Comparison of ENCODE assay signal across 20 cellular contexts in the genomic region with DNA sequence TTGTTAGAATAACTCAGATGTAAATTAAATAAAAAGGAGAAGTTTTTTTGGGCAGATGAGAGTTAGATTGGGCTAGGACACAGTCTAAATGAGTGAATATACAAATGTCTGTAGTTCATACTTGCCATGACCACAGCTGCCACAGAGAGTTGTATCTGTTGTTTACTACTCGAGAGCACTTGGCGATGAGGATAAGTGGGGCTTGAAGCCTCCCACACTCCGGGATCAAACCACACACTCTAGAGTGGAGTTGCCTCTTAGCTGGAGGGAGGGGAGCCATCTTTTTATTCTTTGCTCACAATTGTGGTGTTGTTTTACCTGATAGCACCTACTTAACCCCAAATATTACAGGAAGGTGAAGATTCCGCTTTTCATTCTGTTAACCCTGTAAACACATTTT. TPM values are rescaled to one million over a fixed set of nuclear protein-coding genes. Genes with fewer than 3 reads are reported as not detected.
"Had no signal": no experiment of that assay in that cellular context is flagged by ENCODE, and none has a peak within 500 bp of the region (broad histone marks: within the 10 kb centered on the region; RNA-seq: fewer than 3 reads in every experiment).

No MANE protein-coding gene starts in this region.

- H3K9me3 Mint-ChIP-seq: activated CD4-positive, alpha-beta memory T cell treated with anti-CD3 and anti-CD28 coated beads, Interleukin-2, amount 10 ng/mL, durations not matched to agents 7 days and 5 days; activated naive CD4-positive, alpha-beta T cell treated with anti-CD3 and anti-CD28 coated beads, Interleukin-2, amount 50 U/mL, for 24 hours; activated T-cell treated with anti-CD3 and anti-CD28 coated beads, Interleukin-2, amount 50 U/mL, for 4 hours; memory B cell; naive thymus-derived CD4-positive, alpha-beta T cell had no signal

- H3K36me3 Mint-ChIP-seq: activated naive CD4-positive, alpha-beta T cell treated with anti-CD3 and anti-CD28 coated beads, Interleukin-2, amount 50 U/mL, for 24 hours; memory B cell; naive thymus-derived CD4-positive, alpha-beta T cell had no signal

- H3K79me2 ChIP-seq: hepatocyte had no signal

- H3K4me1 ChIP-seq: adrenal gland, colonic mucosa, esophagus muscularis mucosa, pancreas, spleen, stomach, testis had no signal

- H3K27ac Mint-ChIP-seq: activated CD4-positive, alpha-beta memory T cell treated with anti-CD3 and anti-CD28 coated beads, Interleukin-2, amount 10 ng/mL, durations not matched to agents 7 days and 5 days; activated CD4-positive, alpha-beta T cell treated with anti-CD3 and anti-CD28 coated beads for 36 hours; activated naive CD4-positive, alpha-beta T cell treated with anti-CD3 and anti-CD28 coated beads, Interleukin-2, amount 50 U/mL, for 24 hours; memory B cell; naive thymus-derived CD4-positive, alpha-beta T cell had no signal

- H3K4me1 Mint-ChIP-seq: activated CD4-positive, alpha-beta memory T cell treated with anti-CD3 and anti-CD28 coated beads, Interleukin-2, amount 10 ng/mL, durations not matched to agents 7 days and 5 days; activated CD4-positive, alpha-beta T cell treated with anti-CD3 and anti-CD28 coated beads for 36 hours; activated naive CD4-positive, alpha-beta T cell treated with anti-CD3 and anti-CD28 coated beads, Interleukin-2, amount 50 U/mL, for 24 hours; memory B cell had no signal

- H3K27ac ChIP-seq: adrenal gland, cardiac muscle cell, colonic mucosa, esophagus muscularis mucosa, hepatocyte, pancreas, spleen, stomach, testis had no signal

- H3K4me2 ChIP-seq: hepatocyte had no signal

- H2AFZ ChIP-seq: hepatocyte had no signal

- H3K9me3 ChIP-seq: adrenal gland, colonic mucosa, esophagus muscularis mucosa, mucosa of descending colon, pancreas, spleen, stomach, testis had no signal

- H3K4me3 Mint-ChIP-seq: activated CD4-positive, alpha-beta memory T cell treated with anti-CD3 and anti-CD28 coated beads, Interleukin-2, amount 10 ng/mL, durations not matched to agents 7 days and 5 days; activated CD4-positive, alpha-beta T cell treated with anti-CD3 and anti-CD28 coated beads for 36 hours; activated naive CD4-positive, alpha-beta T cell treated with anti-CD3 and anti-CD28 coated beads, Interleukin-2, amount 50 U/mL, for 24 hours; activated T-cell treated with anti-CD3 and anti-CD28 coated beads, Interleukin-2, amount 50 U/mL, for 4 hours; memory B cell; naive thymus-derived CD4-positive, alpha-beta T cell had no signal

- DNase-seq: activated CD4-positive, alpha-beta memory T cell treated with anti-CD3 and anti-CD28 coated beads, Interleukin-2, amount 10 ng/mL, durations not matched to agents 7 days and 5 days; activated CD4-positive, alpha-beta T cell treated with anti-CD3 and anti-CD28 coated beads for 36 hours; activated effector memory CD4-positive, alpha-beta T cell treated with Interleukin-2 at 50 U/mL for 16 hours; activated T-cell treated with anti-CD3 and anti-CD28 coated beads, Interleukin-2, amount 50 U/mL, for 4 hours; adrenal gland; colonic mucosa; mucosa of descending colon; naive thymus-derived CD4-positive, alpha-beta T cell; pancreas; spleen; stimulated activated CD4-positive, alpha-beta T cell treated with anti-CD3 and anti-CD28 coated beads, Interleukin-1b, Interleukin-23, amount 100 ng/mL, for 48 hours; stomach; testis had no signal

- H3K4me3 ChIP-seq: adrenal gland, cardiac muscle cell, colonic mucosa, esophagus muscularis mucosa, hepatocyte, mucosa of descending colon, pancreas, spleen, stomach, testis had no signal

- H3K27me3 ChIP-seq: adrenal gland, cardiac muscle cell, colonic mucosa, esophagus muscularis mucosa, hepatocyte, pancreas, spleen, stomach, testis had no signal

- H3K36me3 ChIP-seq: adrenal gland, cardiac muscle cell, colonic mucosa, esophagus muscularis mucosa, pancreas, spleen, stomach had no signal

RNA-seq across cellular contexts. Expression of gene BEST3, which starts 27.5 kb away (rescaled TPM):
- total RNA-seq: activated CD4-positive, alpha-beta memory T cell treated with anti-CD3 and anti-CD28 coated beads, Interleukin-2, amount 10 ng/mL, durations not matched to agents 7 days and 5 days; activated CD4-positive, alpha-beta T cell treated with anti-CD3 and anti-CD28 coated beads for 36 hours; activated T-cell treated with anti-CD3 and anti-CD28 coated beads, Interleukin-2, amount 50 U/mL, for 4 hours; cardiac muscle cell; colonic mucosa; left lobe of liver; naive thymus-derived CD4-positive, alpha-beta T cell; sciatic nerve had no signal
- polyA plus RNA-seq: cardiac muscle cell; naive thymus-derived CD4-positive, alpha-beta T cell; spleen; stomach had no signal
